Comparison of ENCODE assay signal across 17 cellular contexts in genomic region chr4:80393970-80394250, GRCh38. TPM values are rescaled to one million over a fixed set of nuclear protein-coding genes. Genes with fewer than 3 reads are reported as not detected.
DNase-seq lines count a peak whose midpoint lies in the region; ATAC-seq, FAIRE-seq and TF ChIP-seq lines count a peak whose summit lies in the region.
"Had no signal": no experiment of that assay in that cellular context is flagged by ENCODE, and none has a peak within 500 bp of the region (broad histone marks: within the 10 kb centered on the region; RNA-seq: fewer than 3 reads in every experiment).

No MANE protein-coding gene starts in this region.

- intact Hi-C loops in posterior vena cava (cut with DNase I) = no loop called here

- H3K27me3 Mint-ChIP-seq in activated T-cell treated with anti-CD3 and anti-CD28 coated beads, Interleukin-2, amount 50 U/mL, for 24 hours = no peaks in the 10 kb centered on the region

- no peaks in the 10 kb centered on the region for H3K36me3 ChIP-seq in bronchial epithelial cell (ENCODE audit: control insufficient read depth, insufficient read depth, low read length)
- H3K36me3 ChIP-seq: MG63 had no signal

- ATAC-seq in GM19452 (IDR thresholded peaks at IDR 0.05; ENCODE audit: unreplicated experiment) (peak; percentile 35), HG03196 (IDR thresholded peaks at IDR 0.05; ENCODE audit: unreplicated experiment) (peak; percentile 21)
- ATAC-seq: HepG2 had no signal

- no peak for TF ChIP-seq POLR2A in erythroblast (IDR thresholded peaks at IDR 0.05; ENCODE audit: low read length)

- H3K4me3 ChIP-seq in bronchial epithelial cell (ENCODE audit: low read depth, low read length) = no peak overlapping the region
- H3K4me3 ChIP-seq: MG63, SK-N-MC had no signal

- peaks cover 13% of the 10 kb centered on the region for H3K4me1 Mint-ChIP-seq in activated T-cell treated with anti-CD3 and anti-CD28 coated beads, Interleukin-2, amount 50 U/mL, for 24 hours (ENCODE audit: low read depth)
- H3K4me1 Mint-ChIP-seq: H9 had no signal

- no peak for FAIRE-seq in bronchial epithelial cell (lab: Jason Lieb, UNC)
- FAIRE-seq: HepG2 had no signal

- H3K9me3 Mint-ChIP-seq in activated T-cell treated with anti-CD3 and anti-CD28 coated beads, Interleukin-2, amount 50 U/mL, for 24 hours = peaks cover 7% of the 10 kb centered on the region

- H3K27ac Mint-ChIP-seq in activated T-cell treated with anti-CD3 and anti-CD28 coated beads, Interleukin-2, amount 50 U/mL, for 24 hours = peak overlapping the region; percentile 92
- H3K27ac Mint-ChIP-seq: H9 had no signal

- H3K36me3 Mint-ChIP-seq in activated T-cell treated with anti-CD3 and anti-CD28 coated beads, Interleukin-2, amount 50 U/mL, for 24 hours (ENCODE audit: low read depth) = no peaks in the 10 kb centered on the region

- H3K27me3 ChIP-seq in bronchial epithelial cell (ENCODE audit: control insufficient read depth, insufficient read depth, low read length) = no peaks in the 10 kb centered on the region
- H3K27me3 ChIP-seq: MG63 had no signal

- TF ChIP-seq CTCF in bronchial epithelial cell (IDR thresholded peaks at IDR 0.05; ENCODE audit: insufficient read depth, low read length, severe bottlenecking) (no peak), GM10266 (IDR thresholded peaks at IDR 0.05; ENCODE audit: control insufficient read depth, insufficient read depth, low read depth, missing control alignments) (no peak)

- no peak for DNase-seq in activated T-cell treated with anti-CD3 and anti-CD28 coated beads, Interleukin-2, amount 50 U/mL, for 24 hours
- no peak for DNase-seq in activated T-cell treated with anti-CD3 and anti-CD28 coated beads, Interleukin-2, amount 50 U/mL, for 1 hour
- DNase-seq in bronchial epithelial cell (ENCODE audit: low read depth) = peak; percentile 8
- no peak for DNase-seq in posterior vena cava (ENCODE audit: low spot score)
- no peak for DNase-seq in erythroblast (lab: John Stamatoyannopoulos, UW)
- DNase-seq in GM10266 (ENCODE audit: extremely low spot score) = no peak
- DNase-seq: DMS153, H9, NCI-H1105, NCI-H187, NCI-H446 treated with DMSO at 0.1 percent for 48 hours, NCI-H774 had no signal

- H3K4me3 Mint-ChIP-seq in activated T-cell treated with anti-CD3 and anti-CD28 coated beads, Interleukin-2, amount 50 U/mL, for 24 hours = no peak overlapping the region
- H3K4me3 Mint-ChIP-seq: H9 had no signal

RNA-seq across cellular contexts. Expression of gene CFAP299, which starts 58.4 kb away (rescaled TPM):
- total RNA-seq in bronchial epithelial cell (0.26 TPM in 1 of 2 replicates, not detected in the other), posterior vena cava (not detected)
- total RNA-seq: H9, HepG2 had no signal
